ENCODE assay signal across 1 cellular context in the genomic region with DNA sequence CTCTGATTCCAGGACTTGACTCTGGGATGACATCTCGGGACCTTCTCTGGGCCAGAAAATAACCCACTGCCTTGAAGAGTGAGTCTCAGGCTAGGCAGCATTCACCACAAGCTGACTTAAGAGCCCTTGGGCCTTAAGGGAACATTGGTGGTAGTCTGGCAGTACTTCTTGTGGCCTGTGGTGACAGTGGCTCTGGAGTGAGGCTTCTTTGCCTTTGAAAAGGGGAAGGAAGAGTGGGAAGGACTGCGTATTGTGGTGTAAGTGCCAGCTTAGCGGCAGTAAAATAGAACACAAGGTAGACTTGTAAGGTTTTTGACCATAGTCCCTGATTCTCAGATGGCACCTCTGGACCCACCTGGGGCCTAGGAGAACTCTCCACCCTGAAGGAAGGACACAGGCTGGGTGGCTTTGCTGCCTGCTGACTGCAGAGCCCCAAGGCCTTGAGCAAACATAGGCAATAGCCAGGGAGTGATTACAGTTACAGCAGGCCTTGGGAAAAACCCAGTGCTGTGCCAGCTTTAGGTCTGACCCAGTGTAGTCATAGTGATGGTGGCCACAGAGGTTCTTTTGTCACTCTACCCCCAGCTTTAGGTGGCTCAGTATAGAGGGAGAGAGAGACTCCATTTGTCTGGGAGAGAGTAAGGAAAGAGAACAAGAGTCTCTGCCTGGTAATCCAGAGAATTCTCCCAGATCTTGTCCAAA.
TF ChIP-seq lines count a peak whose summit lies in the region.

No MANE protein-coding gene starts in this region.

TF ChIP-seq in GM12878, 131 proteins besides CTCF, POLR2A, EP300 and RAD21 (continued from another document):
- TF ChIP-seq, protein P1, sequence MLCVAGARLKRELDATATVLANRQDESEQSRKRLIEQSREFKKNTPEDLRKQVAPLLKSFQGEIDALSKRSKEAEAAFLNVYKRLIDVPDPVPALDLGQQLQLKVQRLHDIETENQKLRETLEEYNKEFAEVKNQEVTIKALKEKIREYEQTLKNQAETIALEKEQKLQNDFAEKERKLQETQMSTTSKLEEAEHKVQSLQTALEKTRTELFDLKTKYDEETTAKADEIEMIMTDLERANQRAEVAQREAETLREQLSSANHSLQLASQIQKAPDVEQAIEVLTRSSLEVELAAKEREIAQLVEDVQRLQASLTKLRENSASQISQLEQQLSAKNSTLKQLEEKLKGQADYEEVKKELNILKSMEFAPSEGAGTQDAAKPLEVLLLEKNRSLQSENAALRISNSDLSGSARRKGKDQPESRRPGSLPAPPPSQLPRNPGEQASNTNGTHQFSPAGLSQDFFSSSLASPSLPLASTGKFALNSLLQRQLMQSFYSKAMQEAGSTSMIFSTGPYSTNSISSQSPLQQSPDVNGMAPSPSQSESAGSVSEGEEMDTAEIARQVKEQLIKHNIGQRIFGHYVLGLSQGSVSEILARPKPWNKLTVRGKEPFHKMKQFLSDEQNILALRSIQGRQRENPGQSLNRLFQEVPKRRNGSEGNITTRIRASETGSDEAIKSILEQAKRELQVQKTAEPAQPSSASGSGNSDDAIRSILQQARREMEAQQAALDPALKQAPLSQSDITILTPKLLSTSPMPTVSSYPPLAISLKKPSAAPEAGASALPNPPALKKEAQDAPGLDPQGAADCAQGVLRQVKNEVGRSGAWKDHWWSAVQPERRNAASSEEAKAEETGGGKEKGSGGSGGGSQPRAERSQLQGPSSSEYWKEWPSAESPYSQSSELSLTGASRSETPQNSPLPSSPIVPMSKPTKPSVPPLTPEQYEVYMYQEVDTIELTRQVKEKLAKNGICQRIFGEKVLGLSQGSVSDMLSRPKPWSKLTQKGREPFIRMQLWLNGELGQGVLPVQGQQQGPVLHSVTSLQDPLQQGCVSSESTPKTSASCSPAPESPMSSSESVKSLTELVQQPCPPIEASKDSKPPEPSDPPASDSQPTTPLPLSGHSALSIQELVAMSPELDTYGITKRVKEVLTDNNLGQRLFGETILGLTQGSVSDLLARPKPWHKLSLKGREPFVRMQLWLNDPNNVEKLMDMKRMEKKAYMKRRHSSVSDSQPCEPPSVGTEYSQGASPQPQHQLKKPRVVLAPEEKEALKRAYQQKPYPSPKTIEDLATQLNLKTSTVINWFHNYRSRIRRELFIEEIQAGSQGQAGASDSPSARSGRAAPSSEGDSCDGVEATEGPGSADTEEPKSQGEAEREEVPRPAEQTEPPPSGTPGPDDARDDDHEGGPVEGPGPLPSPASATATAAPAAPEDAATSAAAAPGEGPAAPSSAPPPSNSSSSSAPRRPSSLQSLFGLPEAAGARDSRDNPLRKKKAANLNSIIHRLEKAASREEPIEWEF (IDR thresholded peaks at IDR 0.05; ENCODE audit: insufficient replicate concordance, low read depth, low read length), result no peak
- TF ChIP-seq ZNF217 (IDR thresholded peaks at IDR 0.05), result no peak
- 0 out of 2 replicates have a peak, but pooled peaks have one; percentile 40 for TF ChIP-seq DPF2 (IDR thresholded peaks at IDR 0.05)
- no peak for TF ChIP-seq NFYA (IDR thresholded peaks at IDR 0.05; ENCODE audit: borderline replicate concordance, low read depth, low read length)
- TF ChIP-seq, protein P2, sequence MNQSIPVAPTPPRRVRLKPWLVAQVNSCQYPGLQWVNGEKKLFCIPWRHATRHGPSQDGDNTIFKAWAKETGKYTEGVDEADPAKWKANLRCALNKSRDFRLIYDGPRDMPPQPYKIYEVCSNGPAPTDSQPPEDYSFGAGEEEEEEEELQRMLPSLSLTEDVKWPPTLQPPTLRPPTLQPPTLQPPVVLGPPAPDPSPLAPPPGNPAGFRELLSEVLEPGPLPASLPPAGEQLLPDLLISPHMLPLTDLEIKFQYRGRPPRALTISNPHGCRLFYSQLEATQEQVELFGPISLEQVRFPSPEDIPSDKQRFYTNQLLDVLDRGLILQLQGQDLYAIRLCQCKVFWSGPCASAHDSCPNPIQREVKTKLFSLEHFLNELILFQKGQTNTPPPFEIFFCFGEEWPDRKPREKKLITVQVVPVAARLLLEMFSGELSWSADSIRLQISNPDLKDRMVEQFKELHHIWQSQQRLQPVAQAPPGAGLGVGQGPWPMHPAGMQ (IDR thresholded peaks at IDR 0.05; ENCODE audit: borderline replicate concordance), result no peak
